ENCODE assay signal across 14 cellular contexts in the genomic region with DNA sequence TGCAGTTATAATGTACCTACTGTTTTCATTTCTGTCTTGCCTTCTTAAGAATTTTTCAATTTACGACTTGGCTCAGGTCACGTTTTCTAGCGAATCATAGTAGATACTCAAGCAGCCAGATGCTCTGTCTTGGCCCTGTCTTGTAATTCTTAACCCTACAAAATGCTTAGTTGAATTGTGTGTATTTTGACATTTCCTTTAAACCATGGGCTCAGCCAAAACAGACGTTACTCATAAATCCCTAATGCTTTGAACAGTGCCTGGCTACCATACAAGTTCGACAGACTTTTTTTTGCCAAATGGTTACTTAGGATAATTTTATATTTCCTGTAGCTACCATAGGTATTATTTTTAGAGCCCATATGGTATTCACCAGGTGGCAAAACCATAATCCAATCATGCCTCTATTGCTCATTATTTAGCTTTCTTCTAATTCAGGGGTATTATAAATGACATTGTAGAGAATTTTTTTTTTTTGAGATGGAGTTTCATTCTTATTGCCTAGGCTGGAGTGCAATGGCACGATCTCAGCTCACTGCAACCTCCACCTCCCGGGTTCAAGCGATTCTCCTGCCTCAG. TPM values are rescaled to one million over a fixed set of nuclear protein-coding genes. Genes with fewer than 3 reads are reported as not detected.
DNase-seq lines count a peak whose midpoint lies in the region; ATAC-seq and TF ChIP-seq lines count a peak whose summit lies in the region.
"Had no signal": no experiment of that assay in that cellular context is flagged by ENCODE, and none has a peak within 500 bp of the region (broad histone marks: within the 10 kb centered on the region; RNA-seq: fewer than 3 reads in every experiment).

No MANE protein-coding gene starts in this region.

- H3K36me3 ChIP-seq in ACC112 (ENCODE audit: insufficient read depth, low read length) (no peaks in the 10 kb centered on the region), heart right ventricle (no peaks in the 10 kb centered on the region), GM23338 (ENCODE audit: insufficient read depth) (peaks cover 7% of the 10 kb centered on the region; the same call in 1 of the 2 replicates)
- H3K36me3 ChIP-seq: SJCRH30 had no signal

- ATAC-seq in heart right ventricle (peak in 3 of 8 donors; percentile 22 to 35 (median 32)), GM21576 (IDR thresholded peaks at IDR 0.05; ENCODE audit: unreplicated experiment) (no peak), HG02623 (IDR thresholded peaks at IDR 0.05; ENCODE audit: unreplicated experiment) (no peak), GM23338 (no peak)
- ATAC-seq in stimulated activated naive B cell treated with anti-CD40 and anti-IgM and Interleukin-4, amounts not matched to agents 10 μg/mL and 1 μg/mL and 100 μg/mL, for 72 hours (replicated peaks) = no peak
- ATAC-seq: stimulated activated naive CD8-positive, alpha-beta T cell treated with anti-CD3 and anti-CD28 coated beads, Interleukin-15, amount 100 ng/mL, for 72 hours had no signal

- H3K4me1 Mint-ChIP-seq in GM23338 = no peaks in the 10 kb centered on the region; the same call in 2 of the 3 replicates
- peaks cover 0 to under 1% of the 10 kb centered on the region in 2 donors for H3K4me1 Mint-ChIP-seq in stimulated activated naive B cell treated with anti-CD40 and anti-IgM and Interleukin-4, amounts not matched to agents 10 μg/mL and 1 μg/mL and 100 μg/mL, for 72 hours
- H3K4me1 Mint-ChIP-seq: stimulated activated naive CD8-positive, alpha-beta T cell treated with anti-CD3 and anti-CD28 coated beads, Interleukin-15, amount 100 ng/mL, for 72 hours had no signal

- no peak overlapping the region for H3K4me3 Mint-ChIP-seq in GM23338
- H3K4me3 Mint-ChIP-seq in stimulated activated naive B cell treated with anti-CD40 and anti-IgM and Interleukin-4, amounts not matched to agents 10 μg/mL and 1 μg/mL and 100 μg/mL, for 72 hours = no peak overlapping the region
- H3K4me3 Mint-ChIP-seq: stimulated activated naive CD8-positive, alpha-beta T cell treated with anti-CD3 and anti-CD28 coated beads, Interleukin-15, amount 100 ng/mL, for 72 hours had no signal

- H3K27me3 Mint-ChIP-seq in GM23338 (ENCODE audit: insufficient read depth, low read depth, poor library complexity) = no peaks in the 10 kb centered on the region
- H3K27me3 Mint-ChIP-seq in stimulated activated naive B cell treated with anti-CD40 and anti-IgM and Interleukin-4, amounts not matched to agents 10 μg/mL and 1 μg/mL and 100 μg/mL, for 72 hours = no peaks in the 10 kb centered on the region

- intact Hi-C loops in heart right ventricle (cut with DNase I) = loop anchor here in 4 of 10 donors (5.0 to 10.0 kb wide), 3 partner anchors 53 to 57 kb away; partner anchors contain the start of gene KCNK1 (in 1 of the 4)

- H3K9me3 ChIP-seq in heart right ventricle = no peaks in the 10 kb centered on the region
- H3K9me3 ChIP-seq: SJCRH30 had no signal

- no peaks in the 10 kb centered on the region for H3K9me2 ChIP-seq in GM23338 (ENCODE audit: insufficient read depth)

- DNase-seq in NCI-H1694 (lab: John Stamatoyannopoulos, UW) (peak; percentile 30), cerebellar cortex (ENCODE audit: low spot score) (peak; percentile 91), heart right ventricle (no peak), GM23338 (ENCODE audit: low spot score) (no peak)
- DNase-seq in stimulated activated naive B cell treated with anti-CD40 and anti-IgM and Interleukin-4, amounts not matched to agents 10 μg/mL and 1 μg/mL and 100 μg/mL, for 72 hours = no peak
- DNase-seq: activated CD4-positive, alpha-beta T cell treated with anti-CD3 and anti-CD28 coated beads, Interleukin-2, amount 50 U/mL, for 4 hours; islet precursor cell; Kasumi-1; SJCRH30; stimulated activated naive CD8-positive, alpha-beta T cell treated with anti-CD3 and anti-CD28 coated beads, Interleukin-15, amount 100 ng/mL, for 72 hours had no signal

- H3K4me1 ChIP-seq in ACC112 (ENCODE audit: control insufficient read depth, insufficient read depth, low read length, unreplicated experiment) = peaks cover 10% of the 10 kb centered on the region
- H3K4me1 ChIP-seq in heart right ventricle = peaks cover 0 to 36% (median 12%) of the 10 kb centered on the region in 9 donors
- H3K4me1 ChIP-seq in GM23338 (ENCODE audit: insufficient read depth) = no peaks in the 10 kb centered on the region
- H3K4me1 ChIP-seq: SJCRH30 had no signal

- peak overlapping the region; percentile 19; the same call in 1 of the 2 replicates for H3K27ac ChIP-seq in ACC112 (ENCODE audit: low read depth, low read length)
- peak overlapping the region in 9 of 10 donors; percentile 32 to 79 (median 64) for H3K27ac ChIP-seq in heart right ventricle
- H3K27ac ChIP-seq in GM23338 (ENCODE audit: low read depth) = no peak overlapping the region
- H3K27ac ChIP-seq: SJCRH30 had no signal

- no peaks in the 10 kb centered on the region for H3K79me2 ChIP-seq in ACC112 (ENCODE audit: control insufficient read depth, insufficient read depth, low read length, unreplicated experiment)
- no peaks in the 10 kb centered on the region for H3K79me2 ChIP-seq in GM23338 (replicated peaks; ENCODE audit: insufficient read depth)

- 55 to 75% methylated on average over 8 of the region's 8 CpGs for WGBS in heart right ventricle, 2 donors

- TF ChIP-seq CTCF in heart right ventricle (IDR thresholded peaks at IDR 0.05) = no peak
- no peak for TF ChIP-seq CTCF in GM23338 (conservative IDR thresholded peaks at IDR 0.05; ENCODE audit: low read depth in 2 of 2)

- no peaks in the 10 kb centered on the region for H3F3A ChIP-seq in GM23338 (replicated peaks; ENCODE audit: low read depth)

- no peak overlapping the region for H3K4me2 ChIP-seq in GM23338

- H2AFZ ChIP-seq in ACC112 (ENCODE audit: low read length, unreplicated experiment) = no peak overlapping the region
- no peak overlapping the region for H2AFZ ChIP-seq in GM23338

- H3K27me3 ChIP-seq in ACC112 (ENCODE audit: insufficient read depth, low read length) = no peaks in the 10 kb centered on the region
- no peaks in the 10 kb centered on the region for H3K27me3 ChIP-seq in heart right ventricle
- no peaks in the 10 kb centered on the region for H3K27me3 ChIP-seq in GM23338 (ENCODE audit: insufficient read depth)
- H3K27me3 ChIP-seq: SJCRH30 had no signal

- H3K27ac Mint-ChIP-seq in GM23338 = no peak overlapping the region
- no peak overlapping the region for H3K27ac Mint-ChIP-seq in stimulated activated naive B cell treated with anti-CD40 and anti-IgM and Interleukin-4, amounts not matched to agents 10 μg/mL and 1 μg/mL and 100 μg/mL, for 72 hours
- H3K27ac Mint-ChIP-seq: stimulated activated naive CD8-positive, alpha-beta T cell treated with anti-CD3 and anti-CD28 coated beads, Interleukin-15, amount 100 ng/mL, for 72 hours had no signal

- H3K4me3 ChIP-seq in ACC112 (ENCODE audit: low read depth, low read length) (no peak overlapping the region), heart right ventricle (no peak overlapping the region), GM23338 (no peak overlapping the region)
- H3K4me3 ChIP-seq: SJCRH30 had no signal

- no peaks in the 10 kb centered on the region for H3K9me3 Mint-ChIP-seq in GM23338
- peaks cover 3 to 4% of the 10 kb centered on the region in 2 donors for H3K9me3 Mint-ChIP-seq in stimulated activated naive B cell treated with anti-CD40 and anti-IgM and Interleukin-4, amounts not matched to agents 10 μg/mL and 1 μg/mL and 100 μg/mL, for 72 hours
- H3K9me3 Mint-ChIP-seq: stimulated activated naive CD8-positive, alpha-beta T cell treated with anti-CD3 and anti-CD28 coated beads, Interleukin-15, amount 100 ng/mL, for 72 hours had no signal

- peaks cover 29% of the 10 kb centered on the region for H3K36me3 Mint-ChIP-seq in GM23338 (ENCODE audit: low read depth)
- no peaks in the 10 kb centered on the region for H3K36me3 Mint-ChIP-seq in stimulated activated naive B cell treated with anti-CD40 and anti-IgM and Interleukin-4, amounts not matched to agents 10 μg/mL and 1 μg/mL and 100 μg/mL, for 72 hours

- H4K20me1 ChIP-seq in GM23338 (replicated peaks; ENCODE audit: insufficient read depth) = no peaks in the 10 kb centered on the region

TF ChIP-seq in GM23338, 12 proteins besides CTCF, POLR2A, EP300 and RAD21 (continues in another document):
- TF ChIP-seq NANOG (IDR thresholded peaks at IDR 0.05; ENCODE audit: borderline replicate concordance) (no peak), STAT1 (IDR thresholded peaks at IDR 0.05; ENCODE audit: unreplicated experiment) (no peak), ZNF114 (CRISPR knock-in tag; IDR thresholded peaks at IDR 0.05) (no peak), EZH2 (IDR thresholded peaks at IDR 0.05; ENCODE audit: low read depth, unreplicated experiment) (no peak), ZNF331 (CRISPR knock-in tag; IDR thresholded peaks at IDR 0.05; ENCODE audit: low read depth) (no peak), REST (IDR thresholded peaks at IDR 0.05; ENCODE audit: unreplicated experiment) (no peak), JUNB (IDR thresholded peaks at IDR 0.05; ENCODE audit: unreplicated experiment) (no peak), EZH2phosphoT487 (IDR thresholded peaks at IDR 0.05; ENCODE audit: unreplicated experiment) (no peak)

RNA-seq across cellular contexts. Expression of gene KCNK1, which starts 54.3 kb away (rescaled TPM):
- 10 to 100 TPM in 7 of 10 donors, 1 to 10 TPM in 3; 5.0 to 29.5 (median 15.2) TPM for total RNA-seq in heart right ventricle
- polyA plus RNA-seq in heart right ventricle (1 to 10 TPM; 2.5 to 9.7 TPM), GM23338 (2016; fragmentation: Nextera tagmentation; extraction: Ambion mirVana) (10.1 and 12.1 TPM in 2 replicates)
- total RNA-seq in GM23338 (2014; rRNA removed; shearing (Covaris generic)) = 11.8 and 12.7 TPM in 2 replicates
- total RNA-seq: osteocyte, SJCRH30 had no signal

Comparison
In these comparisons a context has a peak if more than half of its experiments do, and no peak if none do; other contexts are left out.
1. DNase-seq: peak in NCI-H1694 (single experiment) and cerebellar cortex (single experiment); none in heart right ventricle (0 of 2), GM23338 (single experiment) and stimulated activated naive B cell treated with anti-CD40 and anti-IgM and Interleukin-4, amounts not matched to agents 10 μg/mL and 1 μg/mL and 100 μg/mL, for 72 hours (single experiment).